In the genomic region with DNA sequence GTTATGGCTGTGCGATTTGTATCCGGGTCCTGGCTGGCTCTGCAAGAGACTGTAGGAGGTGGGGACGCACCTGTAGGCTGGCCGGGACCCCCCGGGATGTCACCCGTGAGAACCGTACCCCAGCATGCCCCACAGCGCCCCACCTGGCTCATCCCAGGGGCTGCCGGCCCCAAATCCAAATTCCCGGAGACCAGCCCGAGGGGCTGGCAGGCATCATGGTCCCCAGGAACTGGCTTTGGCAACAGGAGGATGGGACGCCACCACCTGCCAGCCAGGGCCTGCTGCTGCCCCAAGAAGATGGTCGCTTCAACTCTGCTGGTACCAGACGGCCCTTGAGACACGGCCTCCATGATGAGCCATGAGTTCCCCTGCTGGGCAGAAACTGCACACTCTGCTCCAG, we compare ENCODE assay signal across 26 cellular contexts.
DNase-seq lines count a peak whose midpoint lies in the region; ATAC-seq, FAIRE-seq and TF ChIP-seq lines count a peak whose summit lies in the region.
"Had no signal": no experiment of that assay in that cellular context is flagged by ENCODE, and none has a peak within 500 bp of the region (broad histone marks: within the 10 kb centered on the region; RNA-seq: fewer than 3 reads in every experiment).

No MANE protein-coding gene starts in this region.

- H3K4me2 ChIP-seq in IMR-90 (ENCODE audit: low read depth, low read length) (no peak overlapping the region), H1 (ENCODE audit: insufficient read depth in 1 of 2, low read depth in 2 of 2, low read length in 2 of 2) (no peak overlapping the region)

- H3K4me3 Mint-ChIP-seq in stimulated activated memory B cell treated with anti-CD40 and anti-IgM and Interleukin-4, amounts not matched to agents 10 μg/mL and 1 μg/mL and 100 μg/mL, for 72 hours, result no peak overlapping the region
- H3K4me3 Mint-ChIP-seq: CD14-positive monocyte; CD8-positive, alpha-beta memory T cell had no signal

- H3K27ac ChIP-seq in heart right ventricle (no peak overlapping the region), IMR-90 (ENCODE audit: insufficient read depth, low read length) (no peak overlapping the region), H1 (ENCODE audit: low read depth, low read length) (no peak overlapping the region)
- H3K27ac ChIP-seq: HL-60, SJSA1 had no signal

- no peaks in the 10 kb centered on the region for H3K79me2 ChIP-seq in H1 (ENCODE audit: control insufficient read depth in 1 of 2, insufficient read depth in 2 of 2, low read length in 2 of 2)

- TF ChIP-seq POLR2A in IMR-90 (IDR thresholded peaks at IDR 0.05; ENCODE audit: low read depth, low read length), result no peak
- TF ChIP-seq POLR2A in H1 (IDR thresholded peaks at IDR 0.05; ENCODE audit: control extremely low read depth in 1 of 2, low read depth in 2 of 2, low read length in 2 of 2), result no peak

- H3K4me3 ChIP-seq in heart right ventricle, result no peak overlapping the region
- no peak overlapping the region for H3K4me3 ChIP-seq in IMR-90 (ENCODE audit: insufficient read depth, low read depth, low read length)
- no peak overlapping the region for H3K4me3 ChIP-seq in H1 (ENCODE audit: extremely low read depth in 1 of 4, insufficient read depth in 2 of 4, low read depth in 3 of 4, low read length in 4 of 4)
- H3K4me3 ChIP-seq: SJSA1 had no signal

- H3K9me3 ChIP-seq in heart right ventricle (no peaks in the 10 kb centered on the region), IMR-90 (ENCODE audit: control insufficient read depth, insufficient read depth, low read length) (no peaks in the 10 kb centered on the region), H1 (ENCODE audit: insufficient read depth in 2 of 2, low read depth in 1 of 2, low read length in 1 of 2) (no peaks in the 10 kb centered on the region)
- H3K9me3 ChIP-seq: BE2C, SJSA1 had no signal

- H3K56ac ChIP-seq in IMR-90 (ENCODE audit: extremely low read depth, insufficient read depth, low read length), result no peak overlapping the region
- H3K56ac ChIP-seq in H1 (replicated peaks; ENCODE audit: insufficient read length, low read depth, low read length), result no peak overlapping the region

- no peaks in the 10 kb centered on the region for H3K23me2 ChIP-seq in H1 (ENCODE audit: low read depth, low read length)

- POLR2A ChIA-PET in IMR-90 (lab: Charles Lee; ENCODE audit: unreplicated experiment) (no interaction called here), H1 (lab: Charles Lee; ENCODE audit: partially characterized antibody) (no interaction called here)

- intact Hi-C loops in Right ventricle myocardium inferior (cut with DNase I) (no loop called here), heart right ventricle (cut with DNase I) (no loop called here), IMR-90 (cut with micrococcal nuclease) (no loop called here)

- H3K23ac ChIP-seq in IMR-90 (ENCODE audit: low read depth, low read length) (no peak overlapping the region), H1 (ENCODE audit: insufficient read length) (no peak overlapping the region)

- DNase-seq in Right ventricle myocardium inferior (ENCODE audit: missing footprints) (peak; percentile 37), heart right ventricle (no peak), IMR-90 (no peak), H1 (ENCODE audit: low read depth in 1 of 2, low spot score in 2 of 2) (no peak), NAMALWA (ENCODE audit: low spot score) (no peak), NCI-H187 treated with DMSO at 0.1 percent for 48 hours (lab: John Stamatoyannopoulos, UW) (no peak)
- DNase-seq: 8988T; ACHN; CD8-positive, alpha-beta memory T cell; DMS153; DND-41; HCEC 1CT; NCI-H1092 treated with DMSO at 0.1 percent for 48 hours; NCI-H1436; NCI-H1930; NCI-H2107; NCI-H748 treated with DMSO at 0.1 percent for 48 hours; PC-3; Right ventricle myocardium superior had no signal

- H2AK5ac ChIP-seq in IMR-90 (ENCODE audit: low read depth, low read length), result no peak overlapping the region
- no peak overlapping the region for H2AK5ac ChIP-seq in H1 (ENCODE audit: low read depth, low read length)

- ATAC-seq in Right ventricle myocardium inferior (no peak), heart right ventricle (no peak), IMR-90 (ENCODE audit: low read depth) (no peak)
- ATAC-seq in stimulated activated memory B cell treated with anti-CD40 and anti-IgM and Interleukin-4, amounts not matched to agents 10 μg/mL and 1 μg/mL and 100 μg/mL, for 72 hours, result no peak
- ATAC-seq: PC-3 had no signal

- BruUV-seq in IMR-90 (replicated peaks; lab: Mats Ljungman, UMichigan), result no TSS peak

- no peak overlapping the region for H4K91ac ChIP-seq in IMR-90 (ENCODE audit: insufficient read depth, low read depth, low read length)
- H4K91ac ChIP-seq in H1 (replicated peaks; ENCODE audit: insufficient read length, low read length), result no peak overlapping the region

- peaks cover 0 to 19% of the 10 kb centered on the region in 2 experiments; a peak in 2 of 4 replicates for H3K79me1 ChIP-seq in IMR-90 (ENCODE audit: low read depth in 1 of 2, low read length in 2 of 2)
- no peaks in the 10 kb centered on the region for H3K79me1 ChIP-seq in H1 (ENCODE audit: low read depth, low read length)

- H3K27me3 ChIP-seq in heart right ventricle (no peaks in the 10 kb centered on the region), IMR-90 (ENCODE audit: control insufficient read depth, insufficient read depth, low read length) (no peaks in the 10 kb centered on the region), H1 (replicated peaks in 1 of 4; ENCODE audit: control insufficient read depth in 3 of 4, extremely low read depth in 1 of 4, insufficient read depth in 3 of 4, low read length in 3 of 4) (no peaks in the 10 kb centered on the region)
- H3K27me3 ChIP-seq: BE2C, SJSA1 had no signal

- H3K36me3 Mint-ChIP-seq in stimulated activated memory B cell treated with anti-CD40 and anti-IgM and Interleukin-4, amounts not matched to agents 10 μg/mL and 1 μg/mL and 100 μg/mL, for 72 hours, result peaks cover 26% of the 10 kb centered on the region

- H3K18ac ChIP-seq in IMR-90 (ENCODE audit: low read depth, low read length), result no peak overlapping the region
- no peak overlapping the region for H3K18ac ChIP-seq in H1 (ENCODE audit: extremely low read depth, low read length)

- H3K4me1 ChIP-seq in heart right ventricle, result peaks cover 0 to 19% (median 9%) of the 10 kb centered on the region in 9 donors
- H3K4me1 ChIP-seq in IMR-90 (ENCODE audit: control insufficient read depth, insufficient read depth, low read length), result peaks cover 20% of the 10 kb centered on the region
- H3K4me1 ChIP-seq in H1 (replicated peaks in 1 of 4; ENCODE audit: control insufficient read depth in 3 of 4, insufficient read depth in 4 of 4, low read length in 3 of 4), result no peaks in the 10 kb centered on the region; a peak in 1 of 7 replicates

- H2AFZ ChIP-seq in IMR-90 (replicated peaks; ENCODE audit: low read length, poor library complexity) (peak overlapping the region; percentile 43), H1 (ENCODE audit: low read length) (no peak overlapping the region)

- no peaks in the 10 kb centered on the region for H3K36me3 ChIP-seq in heart right ventricle
- H3K36me3 ChIP-seq in IMR-90 (ENCODE audit: control insufficient read depth, insufficient read depth, low read length), result no peaks in the 10 kb centered on the region
- no peaks in the 10 kb centered on the region; a peak in 1 of 8 replicates for H3K36me3 ChIP-seq in H1 (ENCODE audit: control insufficient read depth in 2 of 4, insufficient read depth in 4 of 4, low read length in 3 of 4)
- H3K36me3 ChIP-seq: BE2C, SJSA1 had no signal

- H3K9ac ChIP-seq in IMR-90 (ENCODE audit: low read depth, low read length), result no peak overlapping the region
- no peak overlapping the region for H3K9ac ChIP-seq in H1 (replicated peaks in 1 of 4; ENCODE audit: extremely low read depth in 1 of 4, low read depth in 3 of 4, low read length in 3 of 4)

- dilution Hi-C loops in IMR-90 (cut with HindIII; ENCODE audit: low sequenced_read_pairs, unreplicated experiment), result no loop called here

- H3K14ac ChIP-seq in IMR-90 (replicated peaks; ENCODE audit: low read depth, low read length) (no peak overlapping the region), H1 (ENCODE audit: insufficient read length) (no peak overlapping the region)

- WGBS in heart right ventricle, 2 donors, result 96 to 97% methylated on average over 15 of the region's 15 CpGs
- WGBS in IMR-90 (ENCODE audit: extremely low coverage in 2 of 2, insufficient read length in 1 of 2), 2 experiments, result 100% methylated on average over 5 of the region's 15 CpGs; no CpG with 5 or more reads in 1 of the 2 experiments
- WGBS in H1 (ENCODE audit: extremely low coverage in 1 of 2, insufficient coverage in 1 of 2, insufficient read length in 1 of 2, insufficient replicate concordance in 2 of 2, low coverage in 1 of 2, low lambda C conversion rate in 2 of 2, missing lambda C conversion rate in 1 of 2), 2 experiments, result 90% methylated on average over 10 of the region's 15 CpGs; no CpG with 5 or more reads in 1 of the 2 experiments

- no peak overlapping the region for H3K4ac ChIP-seq in IMR-90 (ENCODE audit: low read depth, low read length)
- no peak overlapping the region for H3K4ac ChIP-seq in H1 (replicated peaks; ENCODE audit: insufficient read length, low read depth, low read length)

- no peak overlapping the region for H3K27ac Mint-ChIP-seq in stimulated activated memory B cell treated with anti-CD40 and anti-IgM and Interleukin-4, amounts not matched to agents 10 μg/mL and 1 μg/mL and 100 μg/mL, for 72 hours

- TF ChIP-seq RAD21 in IMR-90 (IDR thresholded peaks at IDR 0.05; ENCODE audit: low read length) (no peak), H1 (IDR thresholded peaks at IDR 0.05 in 1 of 2, conservative IDR thresholded peaks at IDR 0.05 in 1 of 2; ENCODE audit: low read depth in 2 of 2, low read length in 2 of 2) (peak in 1 of 2 experiments; percentile 21; a peak in 1 of 4 replicates)

- CTCF ChIA-PET in IMR-90 (lab: Yijun Ruan, JAX) (no interaction called here), H1 (lab: Charles Lee; ENCODE audit: partially characterized antibody) (interaction anchor here (4.1 kb wide), 1 partner anchor 25 kb away, joined by 21 read pairs; no protein-coding TSS in a partner anchor)

- no peak overlapping the region for H2AK9ac ChIP-seq in IMR-90 (replicated peaks; ENCODE audit: low read depth, low read length, poor library complexity)

- H2BK120ac ChIP-seq in IMR-90 (ENCODE audit: low read depth, low read length) (no peak overlapping the region), H1 (replicated peaks; ENCODE audit: low read depth, low read length) (no peak overlapping the region)

- H3K9me1 ChIP-seq in IMR-90 (ENCODE audit: insufficient read depth, low read length), result peaks cover 9% of the 10 kb centered on the region; the same call in 1 of the 2 replicates

- H4K5ac ChIP-seq in IMR-90 (ENCODE audit: low read depth, low read length), result no peak overlapping the region
- H4K5ac ChIP-seq in H1 (ENCODE audit: insufficient read length, low read depth, low read length), result no peak overlapping the region

- no peak overlapping the region for H2BK5ac ChIP-seq in IMR-90 (ENCODE audit: low read depth, low read length, poor library complexity, severe bottlenecking)
- H2BK5ac ChIP-seq in H1 (ENCODE audit: low read depth, low read length), result no peak overlapping the region

- H2BK20ac ChIP-seq in IMR-90 (ENCODE audit: low read depth, low read length) (no peak overlapping the region), H1 (ENCODE audit: low read length) (no peak overlapping the region)

- TF ChIP-seq CTCF in heart right ventricle (IDR thresholded peaks at IDR 0.05) (no peak), IMR-90 (conservative IDR thresholded peaks at IDR 0.05; ENCODE audit: low read depth, low read length) (no peak), H1 (IDR thresholded peaks at IDR 0.05; ENCODE audit: control extremely low read depth in 1 of 3, insufficient read depth in 1 of 3, low read depth in 1 of 3, low read length in 3 of 3) (peak in 2 of 3 experiments; percentile 21 to 33; a peak in 2 of 4 replicates)

- in situ Hi-C loops in IMR-90 (cut with MboI; ENCODE audit: low sequenced_read_pairs), result no loop called here

- H2BK12ac ChIP-seq in H1 (ENCODE audit: low read depth, low read length), result no peak overlapping the region

- H2BK15ac ChIP-seq in IMR-90 (ENCODE audit: low read depth, low read length) (no peak overlapping the region), H1 (ENCODE audit: low read length) (no peak overlapping the region)

- H3K9me3 Mint-ChIP-seq in stimulated activated memory B cell treated with anti-CD40 and anti-IgM and Interleukin-4, amounts not matched to agents 10 μg/mL and 1 μg/mL and 100 μg/mL, for 72 hours, result no peaks in the 10 kb centered on the region
- H3K9me3 Mint-ChIP-seq: CD14-positive monocyte; CD8-positive, alpha-beta memory T cell had no signal

- no peak for TF ChIP-seq EP300 in H1 (IDR thresholded peaks at IDR 0.05; ENCODE audit: borderline replicate concordance in 1 of 2, low read depth in 2 of 2, low read length in 2 of 2)

- H4K20me1 ChIP-seq in IMR-90 (ENCODE audit: insufficient read depth, low read length) (no peaks in the 10 kb centered on the region; the same call in 1 of the 2 replicates), H1 (replicated peaks in 1 of 2; ENCODE audit: control insufficient read depth in 1 of 2, insufficient read depth in 2 of 2, low read length in 2 of 2) (peaks cover 0 to 5% of the 10 kb centered on the region in 2 experiments)

- H4K8ac ChIP-seq in IMR-90 (ENCODE audit: low read depth in 2 of 2, low read length in 2 of 2), result no peak overlapping the region
- no peak overlapping the region for H4K8ac ChIP-seq in H1 (ENCODE audit: extremely low read depth, insufficient read depth, low read length)

- H3K4me1 Mint-ChIP-seq in stimulated activated memory B cell treated with anti-CD40 and anti-IgM and Interleukin-4, amounts not matched to agents 10 μg/mL and 1 μg/mL and 100 μg/mL, for 72 hours, result peaks cover 8% of the 10 kb centered on the region
- H3K4me1 Mint-ChIP-seq: CD14-positive monocyte had no signal

- H3K27me3 Mint-ChIP-seq in stimulated activated memory B cell treated with anti-CD40 and anti-IgM and Interleukin-4, amounts not matched to agents 10 μg/mL and 1 μg/mL and 100 μg/mL, for 72 hours, result no peaks in the 10 kb centered on the region
- H3K27me3 Mint-ChIP-seq: CD8-positive, alpha-beta memory T cell had no signal

- FAIRE-seq in H1 (lab: Jason Lieb, UNC), result no peak
- FAIRE-seq: GM12892, GM19239 had no signal

Comparison
In these comparisons a context has a peak if more than half of its experiments do, and no peak if none do; other contexts are left out.
1. CTCF ChIP-seq: peak in H1 (2 of 3); none in heart right ventricle (0 of 9) and IMR-90 (single experiment).